16 cellular contexts compared by ENCODE assay signal in the genomic region with DNA sequence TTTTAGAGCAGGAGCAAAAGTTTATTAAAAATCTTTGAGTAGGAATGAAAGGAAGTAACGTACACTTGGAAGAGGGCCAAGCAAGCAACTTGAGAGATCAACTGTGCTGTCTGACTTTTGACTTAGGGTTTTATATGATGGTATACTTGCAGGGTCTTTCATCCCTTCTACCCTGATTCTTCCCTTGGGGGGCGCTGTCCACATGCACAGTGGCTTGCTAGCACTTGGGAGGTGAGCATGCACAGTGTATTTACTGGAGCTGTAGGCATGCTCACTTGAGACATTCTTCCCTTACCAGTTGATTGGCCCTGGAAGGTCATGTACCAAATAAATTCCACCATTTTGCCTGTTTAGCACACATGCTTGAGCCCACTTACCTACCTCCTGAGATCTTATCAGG.
"Had no signal": no experiment of that assay in that cellular context is flagged by ENCODE, and none has a peak within 500 bp of the region (broad histone marks: within the 10 kb centered on the region; RNA-seq: fewer than 3 reads in every experiment).

No MANE protein-coding gene starts in this region.

- H3K4me3 ChIP-seq: ascending aorta, colonic mucosa, gastroesophageal sphincter, tibial artery, uterus had no signal

- H3K4me1 ChIP-seq: ascending aorta, colonic mucosa, gastroesophageal sphincter, tibial artery, uterus had no signal

- H3K4me1 Mint-ChIP-seq: activated naive CD8-positive, alpha-beta T cell treated with anti-CD3 and anti-CD28 coated beads, Interleukin-2, amount 50 U/mL, for 24 hours; immature natural killer cell; naive thymus-derived CD4-positive, alpha-beta T cell; stimulated activated effector memory CD8-positive, alpha-beta T cell treated with anti-CD3 and anti-CD28 coated beads, Interleukin-12 subunit alpha, Interleukin-12 subunit beta, amount 100 ng/mL, for 72 hours had no signal

- H3K27me3 ChIP-seq: ascending aorta, colonic mucosa, gastroesophageal sphincter, tibial artery, uterus had no signal

- H3K36me3 ChIP-seq: ascending aorta, colonic mucosa, gastroesophageal sphincter, tibial artery, uterus had no signal

- H3K27ac Mint-ChIP-seq: activated naive CD8-positive, alpha-beta T cell treated with anti-CD3 and anti-CD28 coated beads, Interleukin-2, amount 50 U/mL, for 24 hours; immature natural killer cell; naive thymus-derived CD4-positive, alpha-beta T cell; stimulated activated effector memory CD8-positive, alpha-beta T cell treated with anti-CD3 and anti-CD28 coated beads, Interleukin-12 subunit alpha, Interleukin-12 subunit beta, amount 100 ng/mL, for 72 hours had no signal

- H3K9me3 ChIP-seq: ascending aorta, colonic mucosa, gastroesophageal sphincter, tibial artery, uterus had no signal

- H3K27ac ChIP-seq: ascending aorta, colonic mucosa, gastroesophageal sphincter, tibial artery, uterus had no signal

- ATAC-seq: activated naive CD8-positive, alpha-beta T cell treated with anti-CD3 and anti-CD28 coated beads, Interleukin-2, amount 50 U/mL, for 24 hours; gastroesophageal sphincter; left cardiac atrium; naive thymus-derived CD4-positive, alpha-beta T cell; right cardiac atrium; stimulated activated effector memory CD8-positive, alpha-beta T cell treated with anti-CD3 and anti-CD28 coated beads, Interleukin-12 subunit alpha, Interleukin-12 subunit beta, amount 100 ng/mL, for 72 hours had no signal

- DNase-seq: activated CD4-positive, alpha-beta T cell treated with anti-CD3 and anti-CD28 coated beads for 48 hours; activated naive CD4-positive, alpha-beta T cell treated with Interleukin-2 at 50 U/mL for 16 hours; activated naive CD8-positive, alpha-beta T cell treated with anti-CD3 and anti-CD28 coated beads, Interleukin-2, amount 50 U/mL, for 24 hours; colonic mucosa; effector CD8-positive, alpha-beta T cell; immature natural killer cell; left cardiac atrium; naive thymus-derived CD4-positive, alpha-beta T cell; right cardiac atrium; small intestine; T1000; tibial artery; uterus had no signal

- H3K36me3 Mint-ChIP-seq: immature natural killer cell; naive thymus-derived CD4-positive, alpha-beta T cell; stimulated activated effector memory CD8-positive, alpha-beta T cell treated with anti-CD3 and anti-CD28 coated beads, Interleukin-12 subunit alpha, Interleukin-12 subunit beta, amount 100 ng/mL, for 72 hours had no signal

- H3K4me3 Mint-ChIP-seq: activated naive CD8-positive, alpha-beta T cell treated with anti-CD3 and anti-CD28 coated beads, Interleukin-2, amount 50 U/mL, for 24 hours; immature natural killer cell; naive thymus-derived CD4-positive, alpha-beta T cell; stimulated activated effector memory CD8-positive, alpha-beta T cell treated with anti-CD3 and anti-CD28 coated beads, Interleukin-12 subunit alpha, Interleukin-12 subunit beta, amount 100 ng/mL, for 72 hours had no signal

- H3K27me3 Mint-ChIP-seq: activated naive CD8-positive, alpha-beta T cell treated with anti-CD3 and anti-CD28 coated beads, Interleukin-2, amount 50 U/mL, for 24 hours; naive thymus-derived CD4-positive, alpha-beta T cell had no signal
